1 cellular context compared by ENCODE assay signal in the genomic region with DNA sequence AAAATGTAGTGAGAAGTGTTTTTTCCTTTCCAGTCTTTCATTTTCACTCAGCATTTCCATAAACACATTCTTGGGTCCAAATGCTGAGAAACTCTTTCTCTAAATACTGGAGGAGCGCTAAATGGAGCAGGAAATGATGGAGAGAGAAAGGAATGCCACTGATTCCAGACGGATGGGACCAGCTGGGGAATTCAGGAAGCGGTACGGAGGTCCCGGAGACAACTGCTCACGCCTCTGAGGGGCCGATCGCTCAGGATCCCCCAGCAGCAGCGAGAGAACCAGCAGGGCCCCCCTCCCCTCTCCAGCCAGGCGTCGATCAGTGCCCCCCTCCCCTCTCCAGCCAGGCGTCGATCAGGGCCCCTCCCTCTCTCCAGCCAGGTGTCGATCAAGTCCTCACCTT.
TF ChIP-seq lines count a peak whose summit lies in the region.

No MANE protein-coding gene starts in this region.

TF ChIP-seq in HepG2, 621 proteins besides CTCF, POLR2A, EP300 and RAD21 (continued from another document):
- TF ChIP-seq, protein P1, sequence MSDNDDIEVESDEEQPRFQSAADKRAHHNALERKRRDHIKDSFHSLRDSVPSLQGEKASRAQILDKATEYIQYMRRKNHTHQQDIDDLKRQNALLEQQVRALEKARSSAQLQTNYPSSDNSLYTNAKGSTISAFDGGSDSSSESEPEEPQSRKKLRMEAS (IDR thresholded peaks at IDR 0.05), result no peak
- TF ChIP-seq TEAD3 (CRISPR knock-in tag; optimal IDR thresholded peaks at IDR 0.05; ENCODE audit: borderline replicate concordance) (peak; percentile 15), TSC22D2 (CRISPR knock-in tag; IDR thresholded peaks at IDR 0.05; ENCODE audit: borderline replicate concordance) (no peak), HMGA1 (CRISPR knock-in tag; conservative IDR thresholded peaks at IDR 0.05) (no peak), ZSCAN31 (CRISPR knock-in tag; IDR thresholded peaks at IDR 0.05; ENCODE audit: low read depth) (no peak), ATF1 (CRISPR knock-in tag; IDR thresholded peaks at IDR 0.05) (no peak)
- TF ChIP-seq, protein P2, sequence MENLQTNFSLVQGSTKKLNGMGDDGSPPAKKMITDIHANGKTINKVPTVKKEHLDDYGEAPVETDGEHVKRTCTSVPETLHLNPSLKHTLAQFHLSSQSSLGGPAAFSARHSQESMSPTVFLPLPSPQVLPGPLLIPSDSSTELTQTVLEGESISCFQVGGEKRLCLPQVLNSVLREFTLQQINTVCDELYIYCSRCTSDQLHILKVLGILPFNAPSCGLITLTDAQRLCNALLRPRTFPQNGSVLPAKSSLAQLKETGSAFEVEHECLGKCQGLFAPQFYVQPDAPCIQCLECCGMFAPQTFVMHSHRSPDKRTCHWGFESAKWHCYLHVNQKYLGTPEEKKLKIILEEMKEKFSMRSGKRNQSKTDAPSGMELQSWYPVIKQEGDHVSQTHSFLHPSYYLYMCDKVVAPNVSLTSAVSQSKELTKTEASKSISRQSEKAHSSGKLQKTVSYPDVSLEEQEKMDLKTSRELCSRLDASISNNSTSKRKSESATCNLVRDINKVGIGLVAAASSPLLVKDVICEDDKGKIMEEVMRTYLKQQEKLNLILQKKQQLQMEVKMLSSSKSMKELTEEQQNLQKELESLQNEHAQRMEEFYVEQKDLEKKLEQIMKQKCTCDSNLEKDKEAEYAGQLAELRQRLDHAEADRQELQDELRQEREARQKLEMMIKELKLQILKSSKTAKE (CRISPR knock-in tag; IDR thresholded peaks at IDR 0.05; ENCODE audit: borderline replicate concordance), result no peak
- TF ChIP-seq, protein P3, sequence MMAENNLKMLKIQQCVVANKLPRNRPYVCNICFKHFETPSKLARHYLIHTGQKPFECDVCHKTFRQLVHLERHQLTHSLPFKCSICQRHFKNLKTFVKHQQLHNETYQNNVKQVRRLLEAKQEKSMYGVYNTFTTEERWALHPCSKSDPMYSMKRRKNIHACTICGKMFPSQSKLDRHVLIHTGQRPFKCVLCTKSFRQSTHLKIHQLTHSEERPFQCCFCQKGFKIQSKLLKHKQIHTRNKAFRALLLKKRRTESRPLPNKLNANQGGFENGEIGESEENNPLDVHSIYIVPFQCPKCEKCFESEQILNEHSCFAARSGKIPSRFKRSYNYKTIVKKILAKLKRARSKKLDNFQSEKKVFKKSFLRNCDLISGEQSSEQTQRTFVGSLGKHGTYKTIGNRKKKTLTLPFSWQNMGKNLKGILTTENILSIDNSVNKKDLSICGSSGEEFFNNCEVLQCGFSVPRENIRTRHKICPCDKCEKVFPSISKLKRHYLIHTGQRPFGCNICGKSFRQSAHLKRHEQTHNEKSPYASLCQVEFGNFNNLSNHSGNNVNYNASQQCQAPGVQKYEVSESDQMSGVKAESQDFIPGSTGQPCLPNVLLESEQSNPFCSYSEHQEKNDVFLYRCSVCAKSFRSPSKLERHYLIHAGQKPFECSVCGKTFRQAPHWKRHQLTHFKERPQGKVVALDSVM (CRISPR knock-in tag; IDR thresholded peaks at IDR 0.05), result no peak
- TF ChIP-seq, protein P4, sequence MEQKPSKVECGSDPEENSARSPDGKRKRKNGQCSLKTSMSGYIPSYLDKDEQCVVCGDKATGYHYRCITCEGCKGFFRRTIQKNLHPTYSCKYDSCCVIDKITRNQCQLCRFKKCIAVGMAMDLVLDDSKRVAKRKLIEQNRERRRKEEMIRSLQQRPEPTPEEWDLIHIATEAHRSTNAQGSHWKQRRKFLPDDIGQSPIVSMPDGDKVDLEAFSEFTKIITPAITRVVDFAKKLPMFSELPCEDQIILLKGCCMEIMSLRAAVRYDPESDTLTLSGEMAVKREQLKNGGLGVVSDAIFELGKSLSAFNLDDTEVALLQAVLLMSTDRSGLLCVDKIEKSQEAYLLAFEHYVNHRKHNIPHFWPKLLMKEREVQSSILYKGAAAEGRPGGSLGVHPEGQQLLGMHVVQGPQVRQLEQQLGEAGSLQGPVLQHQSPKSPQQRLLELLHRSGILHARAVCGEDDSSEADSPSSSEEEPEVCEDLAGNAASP (CRISPR knock-in tag; IDR thresholded peaks at IDR 0.05; ENCODE audit: borderline replicate concordance), result no peak
TF ChIP-seq in HepG2: peak in this region for 2.
